24 cellular contexts compared by ENCODE assay signal in the genomic region with DNA sequence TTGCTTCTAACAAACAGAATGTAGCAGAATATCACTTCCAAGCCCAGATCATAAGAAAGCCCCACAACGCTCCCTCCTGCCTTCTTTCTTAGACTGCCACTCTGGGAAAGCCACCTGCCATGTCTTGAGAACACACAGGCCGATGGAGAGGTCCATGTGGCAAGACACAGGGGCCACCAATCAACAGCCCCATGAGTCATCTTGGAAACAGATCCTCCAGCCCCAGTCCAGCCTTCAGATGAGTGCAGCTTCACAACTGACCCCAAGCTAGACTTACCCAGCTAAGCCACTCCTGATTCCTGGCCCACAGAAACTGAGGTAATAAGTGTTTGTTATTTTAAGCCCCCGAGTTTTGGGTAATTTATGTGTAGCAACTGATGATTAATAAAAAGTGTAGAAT. TPM values are rescaled to one million over a fixed set of nuclear protein-coding genes. Genes with fewer than 3 reads are reported as not detected.
A peak's percentile ranks its signal among the peaks of the same experiment; 100 is the strongest.
DNase-seq lines count a peak whose midpoint lies in the region; ATAC-seq and TF ChIP-seq lines count a peak whose summit lies in the region.
"Had no signal": no experiment of that assay in that cellular context is flagged by ENCODE, and none has a peak within 500 bp of the region (broad histone marks: within the 10 kb centered on the region; RNA-seq: fewer than 3 reads in every experiment).

No MANE protein-coding gene starts in this region.

- H3K4me2 ChIP-seq in KMS-11, result peak overlapping the region; percentile 39; the same call in 1 of the 2 replicates
- H3K4me2 ChIP-seq: SK-N-SH had no signal

- H3K4me1 Mint-ChIP-seq in activated naive CD8-positive, alpha-beta T cell (ENCODE audit: low read depth), result peaks cover 19% of the 10 kb centered on the region
- H3K4me1 Mint-ChIP-seq in activated naive CD8-positive, alpha-beta T cell treated with anti-CD3 and anti-CD28 coated beads, Interleukin-2, amount 50 U/mL, for 24 hours, result peaks cover 29% of the 10 kb centered on the region
- peaks cover 18% of the 10 kb centered on the region for H3K4me1 Mint-ChIP-seq in activated naive CD8-positive, alpha-beta T cell treated with anti-CD3 and anti-CD28 coated beads, Interleukin-2, amount 10 ng/mL, durations not matched to agents 7 days and 5 days
- H3K4me1 Mint-ChIP-seq in activated CD8-positive, alpha-beta memory T cell treated with anti-CD3 and anti-CD28 coated beads, Interleukin-2, amount 10 ng/mL, durations not matched to agents 7 days and 5 days, result peaks cover 32% of the 10 kb centered on the region
- H3K4me1 Mint-ChIP-seq: IgD-negative memory B cell had no signal

- no peak overlapping the region for H2AFZ ChIP-seq in KMS-11 (ENCODE audit: low read depth)

- H3K36me3 ChIP-seq in KMS-11 (ENCODE audit: insufficient read depth), result no peaks in the 10 kb centered on the region

- ATAC-seq in activated naive CD8-positive, alpha-beta T cell treated with anti-CD3 and anti-CD28 coated beads, Interleukin-2, amount 50 U/mL, for 24 hours, result no peak
- no peak for ATAC-seq in activated naive CD8-positive, alpha-beta T cell treated with anti-CD3 and anti-CD28 coated beads, Interleukin-2, amount 10 ng/mL, durations not matched to agents 7 days and 5 days (ENCODE audit: low read depth)
- ATAC-seq in sciatic nerve (no peak), HG03139 (IDR thresholded peaks at IDR 0.05; ENCODE audit: unreplicated experiment) (no peak)
- no peak for ATAC-seq in activated CD8-positive, alpha-beta memory T cell treated with anti-CD3 and anti-CD28 coated beads, Interleukin-2, amount 10 ng/mL, durations not matched to agents 7 days and 5 days

- H3K4me3 Mint-ChIP-seq in activated naive CD8-positive, alpha-beta T cell, result no peak overlapping the region
- H3K4me3 Mint-ChIP-seq in activated naive CD8-positive, alpha-beta T cell treated with anti-CD3 and anti-CD28 coated beads, Interleukin-2, amount 50 U/mL, for 24 hours, result no peak overlapping the region
- H3K4me3 Mint-ChIP-seq in activated naive CD8-positive, alpha-beta T cell treated with anti-CD3 and anti-CD28 coated beads, Interleukin-2, amount 10 ng/mL, durations not matched to agents 7 days and 5 days, result no peak overlapping the region
- H3K4me3 Mint-ChIP-seq in activated CD8-positive, alpha-beta memory T cell treated with anti-CD3 and anti-CD28 coated beads, Interleukin-2, amount 10 ng/mL, durations not matched to agents 7 days and 5 days, result no peak overlapping the region
- H3K4me3 Mint-ChIP-seq: CD4-positive, alpha-beta T cell; IgD-negative memory B cell had no signal

- peak overlapping the region; percentile 41 for H3K27ac Mint-ChIP-seq in activated naive CD8-positive, alpha-beta T cell
- H3K27ac Mint-ChIP-seq in activated naive CD8-positive, alpha-beta T cell treated with anti-CD3 and anti-CD28 coated beads, Interleukin-2, amount 50 U/mL, for 24 hours, result no peak overlapping the region
- no peak overlapping the region for H3K27ac Mint-ChIP-seq in activated naive CD8-positive, alpha-beta T cell treated with anti-CD3 and anti-CD28 coated beads, Interleukin-2, amount 10 ng/mL, durations not matched to agents 7 days and 5 days
- no peak overlapping the region for H3K27ac Mint-ChIP-seq in activated CD8-positive, alpha-beta memory T cell treated with anti-CD3 and anti-CD28 coated beads, Interleukin-2, amount 10 ng/mL, durations not matched to agents 7 days and 5 days

- CTCF ChIA-PET in activated CD8-positive, alpha-beta memory T cell treated with anti-CD3 and anti-CD28 coated beads, Interleukin-2, amount 10 ng/mL, durations not matched to agents 7 days and 5 days (lab: Charles Lee), result interaction anchor here (1.0 kb wide), 1 partner anchor 8 kb away, joined by 3 read pairs; no protein-coding TSS in a partner anchor

- intact Hi-C loops in sciatic nerve (cut with DNase I), result no loop called here

- no peaks in the 10 kb centered on the region for H3K79me2 ChIP-seq in KMS-11 (ENCODE audit: insufficient read depth, low read depth)

- H3K4me1 ChIP-seq in KMS-11 (ENCODE audit: low read depth, poor library complexity, severe bottlenecking), result peaks cover 34% of the 10 kb centered on the region

- POLR2A ChIA-PET in activated naive CD8-positive, alpha-beta T cell treated with anti-CD3 and anti-CD28 coated beads, Interleukin-2, amount 10 ng/mL, durations not matched to agents 7 days and 5 days (lab: Charles Lee), result no interaction called here

- no peak for DNase-seq in activated naive CD8-positive, alpha-beta T cell treated with anti-CD3 and anti-CD28 coated beads, Interleukin-2, amount 50 U/mL, for 24 hours
- DNase-seq in activated naive CD8-positive, alpha-beta T cell treated with anti-CD3 and anti-CD28 coated beads, Interleukin-2, amount 10 ng/mL, durations not matched to agents 7 days and 5 days, result peak; percentile 2
- DNase-seq in sciatic nerve (ENCODE audit: low spot score) (peak; percentile 15), NOMO-1 (lab: John Stamatoyannopoulos, UW; ENCODE audit: unreplicated experiment in 2 of 2) (no peak)
- no peak for DNase-seq in activated CD8-positive, alpha-beta memory T cell treated with anti-CD3 and anti-CD28 coated beads, Interleukin-2, amount 10 ng/mL, durations not matched to agents 7 days and 5 days
- DNase-seq: BE2C; CD4-positive, alpha-beta T cell; DMS153; GDM1; NCI-H1092 treated with DMSO at 0.1 percent for 48 hours; NCI-H146; NCI-H2081 treated with DMSO at 0.1 percent for 48 hours; NCI-H446 treated with DMSO at 0.1 percent for 48 hours; SHP77 treated with DMSO at 0.1 percent for 48 hours; SK-N-SH had no signal

- H3K36me3 Mint-ChIP-seq in activated naive CD8-positive, alpha-beta T cell, result peaks cover 21% of the 10 kb centered on the region
- peaks cover 49% of the 10 kb centered on the region for H3K36me3 Mint-ChIP-seq in activated naive CD8-positive, alpha-beta T cell treated with anti-CD3 and anti-CD28 coated beads, Interleukin-2, amount 50 U/mL, for 24 hours (ENCODE audit: low read depth)
- peaks cover 42% of the 10 kb centered on the region for H3K36me3 Mint-ChIP-seq in activated naive CD8-positive, alpha-beta T cell treated with anti-CD3 and anti-CD28 coated beads, Interleukin-2, amount 10 ng/mL, durations not matched to agents 7 days and 5 days
- H3K36me3 Mint-ChIP-seq in activated CD8-positive, alpha-beta memory T cell treated with anti-CD3 and anti-CD28 coated beads, Interleukin-2, amount 10 ng/mL, durations not matched to agents 7 days and 5 days, result peaks cover 50% of the 10 kb centered on the region

- H3K9ac ChIP-seq in KMS-11, result no peak overlapping the region
- H3K9ac ChIP-seq: SK-N-SH had no signal

- no peaks in the 10 kb centered on the region for H3K9me3 Mint-ChIP-seq in activated naive CD8-positive, alpha-beta T cell (ENCODE audit: low read depth)
- H3K9me3 Mint-ChIP-seq in activated naive CD8-positive, alpha-beta T cell treated with anti-CD3 and anti-CD28 coated beads, Interleukin-2, amount 50 U/mL, for 24 hours, result no peaks in the 10 kb centered on the region
- H3K9me3 Mint-ChIP-seq in activated naive CD8-positive, alpha-beta T cell treated with anti-CD3 and anti-CD28 coated beads, Interleukin-2, amount 10 ng/mL, durations not matched to agents 7 days and 5 days, result peaks cover 2% of the 10 kb centered on the region
- H3K9me3 Mint-ChIP-seq in activated CD8-positive, alpha-beta memory T cell treated with anti-CD3 and anti-CD28 coated beads, Interleukin-2, amount 10 ng/mL, durations not matched to agents 7 days and 5 days (ENCODE audit: low read depth), result peaks cover 2% of the 10 kb centered on the region
- H3K9me3 Mint-ChIP-seq: CD4-positive, alpha-beta T cell; IgD-negative memory B cell had no signal

- H3K27me3 Mint-ChIP-seq in activated naive CD8-positive, alpha-beta T cell, result no peaks in the 10 kb centered on the region
- H3K27me3 Mint-ChIP-seq in activated naive CD8-positive, alpha-beta T cell treated with anti-CD3 and anti-CD28 coated beads, Interleukin-2, amount 50 U/mL, for 24 hours, result no peaks in the 10 kb centered on the region
- H3K27me3 Mint-ChIP-seq in activated naive CD8-positive, alpha-beta T cell treated with anti-CD3 and anti-CD28 coated beads, Interleukin-2, amount 10 ng/mL, durations not matched to agents 7 days and 5 days, result no peaks in the 10 kb centered on the region
- no peaks in the 10 kb centered on the region for H3K27me3 Mint-ChIP-seq in activated CD8-positive, alpha-beta memory T cell treated with anti-CD3 and anti-CD28 coated beads, Interleukin-2, amount 10 ng/mL, durations not matched to agents 7 days and 5 days
- H3K27me3 Mint-ChIP-seq: CD4-positive, alpha-beta T cell; IgD-negative memory B cell had no signal

- TF ChIP-seq CTCF in KMS-11 (conservative IDR thresholded peaks at IDR 0.05; ENCODE audit: low read depth, low read length), result no peak

- H3K27me3 ChIP-seq in KMS-11 (ENCODE audit: insufficient read depth, low read depth), result no peaks in the 10 kb centered on the region
- H3K27me3 ChIP-seq: BE2C had no signal

- H4K20me1 ChIP-seq in KMS-11 (ENCODE audit: insufficient read depth), result no peaks in the 10 kb centered on the region

- H3K4me3 ChIP-seq in KMS-11 (IDR thresholded peaks at IDR 0.05; ENCODE audit: insufficient read depth, low read depth, low read length), result no peak overlapping the region

- no peak overlapping the region for H3K27ac ChIP-seq in KMS-11
- H3K27ac ChIP-seq: HL-60 had no signal

RNA-seq across cellular contexts. Expression of a gene that starts 39.7 kb away (rescaled TPM):
- total RNA-seq in activated naive CD8-positive, alpha-beta T cell treated with anti-CD3 and anti-CD28 coated beads, Interleukin-2, amount 10 ng/mL, durations not matched to agents 7 days and 5 days, result not detected
- total RNA-seq in sciatic nerve, result 6.6 TPM
- not detected for total RNA-seq in activated CD8-positive, alpha-beta memory T cell treated with anti-CD3 and anti-CD28 coated beads, Interleukin-2, amount 10 ng/mL, durations not matched to agents 7 days and 5 days
- total RNA-seq: CD4-positive, alpha-beta T cell; Daoy; OCI-LY7 had no signal

RNA-seq across cellular contexts. Expression of a gene that starts 54.0 kb away (rescaled TPM):
- not detected for total RNA-seq in activated naive CD8-positive, alpha-beta T cell treated with anti-CD3 and anti-CD28 coated beads, Interleukin-2, amount 10 ng/mL, durations not matched to agents 7 days and 5 days
- total RNA-seq in sciatic nerve, result 3.3 TPM
- total RNA-seq in activated CD8-positive, alpha-beta memory T cell treated with anti-CD3 and anti-CD28 coated beads, Interleukin-2, amount 10 ng/mL, durations not matched to agents 7 days and 5 days, result not detected
- total RNA-seq: CD4-positive, alpha-beta T cell; Daoy; H1; HT1080; OCI-LY7 had no signal

RNA-seq across cellular contexts. Expression of a gene that starts 59.3 kb away (rescaled TPM):
- 10 to 100 TPM; 58.6 to 60.0 TPM for total RNA-seq in activated naive CD8-positive, alpha-beta T cell treated with anti-CD3 and anti-CD28 coated beads, Interleukin-2, amount 10 ng/mL, durations not matched to agents 7 days and 5 days
- 40.9 TPM for total RNA-seq in sciatic nerve
- 10 to 100 TPM; 65.9 to 72.7 TPM for total RNA-seq in activated CD8-positive, alpha-beta memory T cell treated with anti-CD3 and anti-CD28 coated beads, Interleukin-2, amount 10 ng/mL, durations not matched to agents 7 days and 5 days

Comparison
In these comparisons a context has a peak if more than half of its experiments do, and no peak if none do; other contexts are left out.
1. DNase-seq: peak in activated naive CD8-positive, alpha-beta T cell treated with anti-CD3 and anti-CD28 coated beads, Interleukin-2, amount 10 ng/mL, durations not matched to agents 7 days and 5 days (single experiment) and sciatic nerve (single experiment); none in activated naive CD8-positive, alpha-beta T cell treated with anti-CD3 and anti-CD28 coated beads, Interleukin-2, amount 50 U/mL, for 24 hours (single experiment), activated CD8-positive, alpha-beta memory T cell treated with anti-CD3 and anti-CD28 coated beads, Interleukin-2, amount 10 ng/mL, durations not matched to agents 7 days and 5 days (single experiment) and NOMO-1 (0 of 2).